In genomic region chr1:212833211-212834207, GRCh38 we compare ENCODE assay signal across 13 cellular contexts. TPM values are rescaled to one million over a fixed set of nuclear protein-coding genes. Genes with fewer than 3 reads are reported as not detected.
DNase-seq lines count a peak whose midpoint lies in the region; ATAC-seq lines count a peak whose summit lies in the region.
"Not testable (repeated sequence)": the region's sequence is repeated elsewhere in the genome, so short reads cannot be mapped to it uniquely, and the experiment has no call there.
"Had no signal": no experiment of that assay in that cellular context is flagged by ENCODE, and none has a peak within 500 bp of the region (broad histone marks: within the 10 kb centered on the region; RNA-seq: fewer than 3 reads in every experiment).

No MANE protein-coding gene starts in this region.

- ATAC-seq in GM18870 (IDR thresholded peaks at IDR 0.05; ENCODE audit: unreplicated experiment) (peak; percentile 85), GM21381 (IDR thresholded peaks at IDR 0.05; ENCODE audit: unreplicated experiment) (peak; percentile 92), HG02840 (IDR thresholded peaks at IDR 0.05; ENCODE audit: low FRiP score, unreplicated experiment) (peak; percentile 68), HG03354 (IDR thresholded peaks at IDR 0.05; ENCODE audit: poor library complexity, severe bottlenecking, unreplicated experiment) (peak; percentile 82)
- peak; percentile 30 for ATAC-seq in activated CD4-positive, alpha-beta T cell treated with anti-CD3 and anti-CD28 coated beads for 36 hours

- H3K9me3 Mint-ChIP-seq in activated CD4-positive, alpha-beta T cell treated with anti-CD3 and anti-CD28 coated beads for 36 hours (ENCODE audit: low read depth) = not testable (repeated sequence)

- POLR2A ChIA-PET in activated CD4-positive, alpha-beta T cell treated with anti-CD3 and anti-CD28 coated beads for 36 hours (lab: Charles Lee) = not testable (repeated sequence)

- not testable (repeated sequence) for H3K4me1 Mint-ChIP-seq in activated CD4-positive, alpha-beta T cell treated with anti-CD3 and anti-CD28 coated beads for 36 hours

- H3K36me3 Mint-ChIP-seq in activated CD4-positive, alpha-beta T cell treated with anti-CD3 and anti-CD28 coated beads for 36 hours (ENCODE audit: low read depth) = not testable (repeated sequence)

- H3K27me3 Mint-ChIP-seq in activated CD4-positive, alpha-beta T cell treated with anti-CD3 and anti-CD28 coated beads for 36 hours = not testable (repeated sequence)

- H3K27ac Mint-ChIP-seq in activated CD4-positive, alpha-beta T cell treated with anti-CD3 and anti-CD28 coated beads for 36 hours = not testable (repeated sequence)

- intact Hi-C loops in activated CD4-positive, alpha-beta T cell treated with anti-CD3 and anti-CD28 coated beads for 36 hours (cut with DNase I, micrococcal nuclease) = not testable (repeated sequence)

- DNase-seq in DMS53 (lab: John Stamatoyannopoulos, UW) (peak; percentile 77), kidney glomerular epithelial cell (lab: John Stamatoyannopoulos, UW) (peak; percentile 19)
- DNase-seq in activated CD4-positive, alpha-beta T cell treated with anti-CD3 and anti-CD28 coated beads for 36 hours = peak; percentile 41
- DNase-seq in stimulated activated CD4-positive, alpha-beta T cell treated with anti-CD3 and anti-CD28 coated beads, Interleukin-15, amount 100 ng/mL, for 24 hours = peak; percentile 9

- CTCF ChIA-PET in activated CD4-positive, alpha-beta T cell treated with anti-CD3 and anti-CD28 coated beads for 36 hours (lab: Charles Lee) = interaction anchor here (0.7 to 1.2 kb wide), 5 partner anchors 121 to 1575 kb away, joined by 3 to 5 read pairs (median 3); no protein-coding TSS in a partner anchor

- H3K4me3 Mint-ChIP-seq in activated CD4-positive, alpha-beta T cell treated with anti-CD3 and anti-CD28 coated beads for 36 hours = not testable (repeated sequence)

RNA-seq across cellular contexts. Expression of gene SPATA45, which starts 13.9 kb away (rescaled TPM):
- total RNA-seq in activated CD4-positive, alpha-beta T cell treated with anti-CD3 and anti-CD28 coated beads for 36 hours = not detected
- total RNA-seq: activated T-cell treated with anti-CD3 and anti-CD28 coated beads, Interleukin-2, amount 50 U/mL, for 72 hours; endothelial cell of umbilical vein; M059J; prostate gland; SJSA1 had no signal

RNA-seq across cellular contexts. Expression of gene FLVCR1, which starts 24.6 kb away (rescaled TPM):
- 10 to 100 TPM; 13.5 to 13.9 TPM for total RNA-seq in activated CD4-positive, alpha-beta T cell treated with anti-CD3 and anti-CD28 coated beads for 36 hours

RNA-seq across cellular contexts. Expression of gene TATDN3, which starts 41.8 kb away (rescaled TPM):
- 10 to 100 TPM; 13.8 to 15.2 TPM for total RNA-seq in activated CD4-positive, alpha-beta T cell treated with anti-CD3 and anti-CD28 coated beads for 36 hours

RNA-seq across cellular contexts. Expression of gene NSL1, which starts 41.9 kb away (rescaled TPM):
- 10 to 100 TPM; 39.2 to 40.9 TPM for total RNA-seq in activated CD4-positive, alpha-beta T cell treated with anti-CD3 and anti-CD28 coated beads for 36 hours

Comparison
In these comparisons a context has a peak if more than half of its experiments do, and no peak if none do; other contexts are left out.
1. Peak in every context shown above with its lines: DNase-seq and ATAC-seq.
2. DNase-seq: peak in every context shown above with its lines; median percentile 77 in DMS53; 41 in activated CD4-positive, alpha-beta T cell treated with anti-CD3 and anti-CD28 coated beads for 36 hours; 19 in kidney glomerular epithelial cell; 9 in stimulated activated CD4-positive, alpha-beta T cell treated with anti-CD3 and anti-CD28 coated beads, Interleukin-15, amount 100 ng/mL, for 24 hours.
3. ATAC-seq: peak in every context shown above with its lines; median percentile 92 in GM21381; 85 in GM18870; 82 in HG03354; 68 in HG02840; 30 in activated CD4-positive, alpha-beta T cell treated with anti-CD3 and anti-CD28 coated beads for 36 hours.